20 cellular contexts compared by ENCODE assay signal in genomic region chr21:15703932-15704331, GRCh38. TPM values are rescaled to one million over a fixed set of nuclear protein-coding genes. Genes with fewer than 3 reads are reported as not detected.
A peak's percentile ranks its signal among the peaks of the same experiment; 100 is the strongest.
DNase-seq lines count a peak whose midpoint lies in the region; ATAC-seq, FAIRE-seq and TF ChIP-seq lines count a peak whose summit lies in the region.
"Had no signal": no experiment of that assay in that cellular context is flagged by ENCODE, and none has a peak within 500 bp of the region (broad histone marks: within the 10 kb centered on the region; RNA-seq: fewer than 3 reads in every experiment).

No MANE protein-coding gene starts in this region.

- in situ Hi-C loops in gastrocnemius medialis (cut with MboI; ENCODE audit: low sequenced_read_pairs in 4 of 4) (no loop called here), GM23248 (cut with MboI) (no loop called here)

- intact Hi-C loops in gastrocnemius medialis (cut with DNase I; ENCODE audit: low total_unique reads) (no loop called here), dorsolateral prefrontal cortex (cut with DNase I) (no loop called here)

- H3K4me2 ChIP-seq in GM23248 (ENCODE audit: unreplicated experiment) = no peak overlapping the region

- H3K4me3 ChIP-seq in gastrocnemius medialis (no peak overlapping the region), GM23248 (no peak overlapping the region), dorsolateral prefrontal cortex (no peak overlapping the region)

- ATAC-seq in gastrocnemius medialis (peak; percentile 67 to 82), GM18858 (IDR thresholded peaks at IDR 0.05; ENCODE audit: unreplicated experiment) (no peak)

- peaks cover 13% of the 10 kb centered on the region for H3F3A ChIP-seq in GM23248 (ENCODE audit: insufficient read depth)

- DNase-seq in HTR-8/SVneo (ENCODE audit: insufficient read length, low spot score) = no peak
- peak; percentile 82 for DNase-seq in LHCN-M2 (ENCODE audit: low read depth)
- DNase-seq in left kidney (ENCODE audit: low read depth, low spot score) = peak; percentile 58
- no peak for DNase-seq in gastrocnemius medialis
- no peak for DNase-seq in GM23248
- no peak for DNase-seq in dorsolateral prefrontal cortex
- DNase-seq: ACHN; BE2C; C1 segment of cervical spinal cord; CD4-positive, CD25-positive, alpha-beta regulatory T cell; CD8-positive, alpha-beta memory T cell; COR-L47; DMS153; DMS79; GDM1; H9 had no signal

- H3K79me2 ChIP-seq in GM23248 (ENCODE audit: insufficient read depth) = no peaks in the 10 kb centered on the region

- WGBS in GM23248 (ENCODE audit: low coverage in 1 of 2, low lambda C conversion rate in 2 of 2, missing lambda C conversion rate in 2 of 2), 2 experiments = 68 to 70% methylated on average over 2 of the region's 2 CpGs

- no peaks in the 10 kb centered on the region for H3K9me2 ChIP-seq in GM23248 (ENCODE audit: insufficient read depth)

- no peaks in the 10 kb centered on the region for H3K27me3 ChIP-seq in gastrocnemius medialis
- H3K27me3 ChIP-seq in GM23248 (replicated peaks; ENCODE audit: insufficient read depth) = no peaks in the 10 kb centered on the region
- no peaks in the 10 kb centered on the region for H3K27me3 ChIP-seq in dorsolateral prefrontal cortex
- H3K27me3 ChIP-seq: BE2C had no signal

- no peaks in the 10 kb centered on the region for H3K9me3 ChIP-seq in gastrocnemius medialis
- peaks cover 3% of the 10 kb centered on the region for H3K9me3 ChIP-seq in GM23248 (ENCODE audit: low read depth)
- H3K9me3 ChIP-seq: BE2C had no signal

- peak overlapping the region in 1 of 4 donors; percentile 31 for H3K27ac ChIP-seq in gastrocnemius medialis
- H3K27ac ChIP-seq in GM23248 = no peak overlapping the region
- no peak overlapping the region for H3K27ac ChIP-seq in dorsolateral prefrontal cortex

- no peak overlapping the region for H3K9ac ChIP-seq in GM23248

- peaks cover 3 to 8% of the 10 kb centered on the region in 2 donors for H3K4me1 ChIP-seq in gastrocnemius medialis
- peaks cover 10% of the 10 kb centered on the region for H3K4me1 ChIP-seq in GM23248 (ENCODE audit: insufficient read depth)
- H3K4me1 ChIP-seq: BE2C had no signal

- H4K20me1 ChIP-seq in GM23248 (ENCODE audit: insufficient read depth) = no peaks in the 10 kb centered on the region

- FAIRE-seq in HTR-8/SVneo (lab: Jason Lieb, UNC) = peak; percentile 23
- FAIRE-seq: A204.1, GM12892, H1 had no signal

- no peak overlapping the region for H2AFZ ChIP-seq in GM23248

- TF ChIP-seq POLR2A in gastrocnemius medialis (IDR thresholded peaks at IDR 0.05) = no peak

- TF ChIP-seq CTCF in gastrocnemius medialis (IDR thresholded peaks at IDR 0.05 in 4 of 5, conservative IDR thresholded peaks at IDR 0.05 in 1 of 5) (no peak), dorsolateral prefrontal cortex (IDR thresholded peaks at IDR 0.05 in 54 of 56, conservative IDR thresholded peaks at IDR 0.05 in 2 of 56; ENCODE audit: low read depth in 1 of 56, partially characterized antibody in 56 of 56) (no peak)

- no peaks in the 10 kb centered on the region for H3K36me3 ChIP-seq in gastrocnemius medialis
- H3K36me3 ChIP-seq in GM23248 (ENCODE audit: low read depth) = no peaks in the 10 kb centered on the region
- H3K36me3 ChIP-seq: BE2C had no signal

RNA-seq across cellular contexts. Expression of gene USP25, which starts 25.9 kb away (rescaled TPM):
- total RNA-seq in LHCN-M2 (2014; rRNA removed) = 25.4 and 27.6 TPM in 2 replicates
- polyA plus RNA-seq in LHCN-M2 (2012) = 9.4 TPM
- 100 to 1,000 TPM in 3 of 4 donors, 10 to 100 TPM in 1; 99.4 to 130 (median 107) TPM for total RNA-seq in gastrocnemius medialis
- total RNA-seq in GM23248 (2014; rRNA removed; shearing (Covaris generic)) = 36.0 and 41.5 TPM in 2 replicates
- polyA plus RNA-seq in GM23248 (2016; fragmentation: Nextera tagmentation; extraction: Ambion mirVana) = 5.8 and 8.0 TPM in 2 replicates
- total RNA-seq in dorsolateral prefrontal cortex = 10 to 100 TPM; 29.2 to 77.2 (median 56.4) TPM

Comparison
In these comparisons a context has a peak if more than half of its experiments do, and no peak if none do; other contexts are left out.
1. DNase-seq: peak in LHCN-M2 (single experiment) and left kidney (single experiment); none in HTR-8/SVneo (single experiment), gastrocnemius medialis (0 of 2), GM23248 (single experiment) and dorsolateral prefrontal cortex (0 of 10).